Comparison of ENCODE assay signal across 7 cellular contexts in the genomic region with DNA sequence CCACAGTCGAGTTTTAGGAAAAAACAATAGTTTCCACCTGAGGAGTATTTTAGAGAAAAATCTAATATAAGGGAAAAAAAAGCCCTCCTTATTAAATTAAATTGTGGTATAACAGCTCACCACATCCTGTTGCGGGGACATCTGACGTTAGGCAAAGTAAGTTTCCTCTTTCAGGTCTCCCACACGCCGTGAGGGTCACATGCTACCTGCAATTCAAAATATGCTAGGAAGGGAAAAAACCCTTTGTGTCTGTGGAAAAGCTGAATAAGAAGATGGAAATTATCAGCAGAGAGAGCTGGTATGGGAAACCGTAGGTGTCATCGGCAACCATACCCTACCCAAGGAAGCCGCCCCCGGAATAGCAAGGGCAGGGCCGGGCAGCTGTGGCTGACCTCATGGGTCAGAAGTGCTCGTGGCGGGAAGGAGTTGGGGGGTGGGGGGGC.
DNase-seq lines count a peak whose midpoint lies in the region; ATAC-seq and TF ChIP-seq lines count a peak whose summit lies in the region.

No MANE protein-coding gene starts in this region.

- peaks cover 31% of the 10 kb centered on the region for H3K36me3 Mint-ChIP-seq in activated CD4-positive, alpha-beta T cell treated with anti-CD3 and anti-CD28 coated beads, Interleukin-2, amount 10 ng/mL, durations not matched to agents 24 days and 14 days (ENCODE audit: low read depth)

- H3K27ac ChIP-seq in testis, result no peak overlapping the region

- peak overlapping the region; percentile 76 for H3K4me3 Mint-ChIP-seq in activated CD4-positive, alpha-beta T cell treated with anti-CD3 and anti-CD28 coated beads, Interleukin-2, amount 10 ng/mL, durations not matched to agents 24 days and 14 days

- 80 to 81% methylated on average over 10 to 12 of the region's 12 CpGs for WGBS in testis, 2 donors

- peak; percentile 91 for DNase-seq in activated CD4-positive, alpha-beta T cell treated with anti-CD3 and anti-CD28 coated beads, Interleukin-2, amount 10 ng/mL, durations not matched to agents 24 days and 14 days
- peak; percentile 36 for DNase-seq in left lobe of liver (ENCODE audit: low spot score)
- DNase-seq in testis, result peak; percentile 21
- no peak for DNase-seq in HT-29 (ENCODE audit: low spot score)
- DNase-seq in DMS79 (lab: John Stamatoyannopoulos, UW), result no peak

- no peaks in the 10 kb centered on the region for H3K9me3 ChIP-seq in testis

- no peaks in the 10 kb centered on the region for H3K27me3 Mint-ChIP-seq in activated CD4-positive, alpha-beta T cell treated with anti-CD3 and anti-CD28 coated beads, Interleukin-2, amount 10 ng/mL, durations not matched to agents 24 days and 14 days

- H3K36me3 ChIP-seq in testis (ENCODE audit: low read depth, missing control alignments), result no peaks in the 10 kb centered on the region

- no peak for TF ChIP-seq POLR2A in testis (IDR thresholded peaks at IDR 0.05)

- peak overlapping the region; percentile 92 for H3K27ac Mint-ChIP-seq in activated CD4-positive, alpha-beta T cell treated with anti-CD3 and anti-CD28 coated beads, Interleukin-2, amount 10 ng/mL, durations not matched to agents 24 days and 14 days

- intact Hi-C loops in activated CD4-positive, alpha-beta T cell treated with anti-CD3 and anti-CD28 coated beads, Interleukin-2, amount 10 ng/mL, durations not matched to agents 24 days and 14 days (cut with micrococcal nuclease), result loop anchor here (1.0 to 5.0 kb wide), 7 partner anchors 17 to 456 kb away; partner anchors contain the start of genes ATP9B, CTDP1 and NFATC1
- intact Hi-C loops in testis (cut with DNase I; ENCODE audit: low total_unique reads), result no loop called here

- H3K4me1 Mint-ChIP-seq in activated CD4-positive, alpha-beta T cell treated with anti-CD3 and anti-CD28 coated beads, Interleukin-2, amount 10 ng/mL, durations not matched to agents 24 days and 14 days, result peaks cover 54% of the 10 kb centered on the region

- no peak for TF ChIP-seq CTCF in testis (IDR thresholded peaks at IDR 0.05)

- H3K9me3 Mint-ChIP-seq in activated CD4-positive, alpha-beta T cell treated with anti-CD3 and anti-CD28 coated beads, Interleukin-2, amount 10 ng/mL, durations not matched to agents 24 days and 14 days, result no peaks in the 10 kb centered on the region

- H3K27me3 ChIP-seq in testis, result no peaks in the 10 kb centered on the region

- H3K4me1 ChIP-seq in testis, result peaks cover 3% of the 10 kb centered on the region

- H3K4me3 ChIP-seq in testis, result no peak overlapping the region

- peak; percentile 33 for ATAC-seq in GM19468 (IDR thresholded peaks at IDR 0.05; ENCODE audit: extremely low read depth, unreplicated experiment)
- peak; percentile 59 for ATAC-seq in HG03439 (IDR thresholded peaks at IDR 0.05; ENCODE audit: unreplicated experiment)
- no peak for ATAC-seq in left lobe of liver

Comparison
In these comparisons a context has a peak if more than half of its experiments do, and no peak if none do; other contexts are left out.
1. DNase-seq: peak in activated CD4-positive, alpha-beta T cell treated with anti-CD3 and anti-CD28 coated beads, Interleukin-2, amount 10 ng/mL, durations not matched to agents 24 days and 14 days (single experiment), left lobe of liver (single experiment) and testis (single experiment); none in HT-29 (single experiment) and DMS79 (single experiment).